In genomic region chr7:41763626-41764025, GRCh38 we compare ENCODE assay signal across 28 cellular contexts.
"Had no signal": no experiment of that assay in that cellular context is flagged by ENCODE, and none has a peak within 500 bp of the region (broad histone marks: within the 10 kb centered on the region; RNA-seq: fewer than 3 reads in every experiment).

No MANE protein-coding gene starts in this region.

- H3K27ac Mint-ChIP-seq: activated CD4-positive, alpha-beta memory T cell treated with anti-CD3 and anti-CD28 coated beads, Interleukin-2, amount 10 ng/mL, durations not matched to agents 7 days and 5 days; activated CD4-positive, alpha-beta T cell treated with anti-CD3 and anti-CD28 coated beads, Interleukin-2, amount 10 ng/mL, durations not matched to agents 7 days and 5 days; activated naive CD8-positive, alpha-beta T cell; activated T-cell treated with anti-CD3 and anti-CD28 coated beads, Interleukin-2, amount 50 U/mL, for 24 hours; activated T-cell treated with anti-CD3 and anti-CD28 coated beads, Interleukin-2, amount 50 U/mL, for 72 hours; dendritic cell treated with granulocyte-macrophage colony-stimulating factor and Interleukin-4, amounts not matched to agents 40 ng/mL and 50 ng/mL, for 4 days; endodermal cell; WTC11 had no signal

- H3K4me3 Mint-ChIP-seq: activated CD4-positive, alpha-beta memory T cell treated with anti-CD3 and anti-CD28 coated beads, Interleukin-2, amount 10 ng/mL, durations not matched to agents 7 days and 5 days; activated CD4-positive, alpha-beta T cell treated with anti-CD3 and anti-CD28 coated beads, Interleukin-2, amount 10 ng/mL, durations not matched to agents 7 days and 5 days; activated naive CD8-positive, alpha-beta T cell; activated T-cell treated with anti-CD3 and anti-CD28 coated beads, Interleukin-2, amount 50 U/mL, for 24 hours; activated T-cell treated with anti-CD3 and anti-CD28 coated beads, Interleukin-2, amount 50 U/mL, for 72 hours; central memory CD8-positive, alpha-beta T cell; dendritic cell treated with granulocyte-macrophage colony-stimulating factor and Interleukin-4, amounts not matched to agents 40 ng/mL and 50 ng/mL, for 4 days; endodermal cell; WTC11 had no signal

- H3K36me3 ChIP-seq: brain microvascular endothelial cell had no signal

- H3K27me3 ChIP-seq: brain microvascular endothelial cell had no signal

- H3K27ac ChIP-seq: brain microvascular endothelial cell, coronary artery, dorsolateral prefrontal cortex, VCaP had no signal

- ATAC-seq: activated T-cell treated with anti-CD3 and anti-CD28 coated beads, Interleukin-2, amount 50 U/mL, for 72 hours; esophagus mucosa; WTC11 had no signal

- H3K36me3 Mint-ChIP-seq: activated naive CD8-positive, alpha-beta T cell had no signal

- DNase-seq: activated CD4-positive, alpha-beta memory T cell treated with anti-CD3 and anti-CD28 coated beads, Interleukin-2, amount 10 ng/mL, durations not matched to agents 7 days and 5 days; activated CD4-positive, alpha-beta T cell treated with anti-CD3 and anti-CD28 coated beads for 1 hour; activated CD4-positive, alpha-beta T cell treated with anti-CD3 and anti-CD28 coated beads for 4 hours; activated CD4-positive, alpha-beta T cell treated with anti-CD3 and anti-CD28 coated beads, Interleukin-2, amount 10 ng/mL, durations not matched to agents 7 days and 5 days; activated CD4-positive, alpha-beta T cell treated with anti-CD3 and anti-CD28 coated beads, Interleukin-2, amount 50 U/mL, for 4 hours; activated CD8-positive, alpha-beta memory T cell treated with anti-CD3 and anti-CD28 coated beads, Interleukin-2, amount 50 U/mL, for 48 hours; activated gamma-delta T cell treated with Interleukin-2 at 50 U/mL for 16 hours; activated naive CD4-positive, alpha-beta T cell treated with anti-CD3 and anti-CD28 coated beads, Interleukin-2, amount 50 U/mL, for 16 hours; activated naive CD4-positive, alpha-beta T cell treated with Interleukin-2 at 50 U/mL for 16 hours; activated T-cell treated with anti-CD3 and anti-CD28 coated beads for 4 hours; activated T-cell treated with anti-CD3 and anti-CD28 coated beads, Interleukin-2, amount 50 U/mL, for 24 hours; activated T-cell treated with anti-CD3 and anti-CD28 coated beads, Interleukin-2, amount 50 U/mL, for 72 hours; amniotic stem cell; aorta; brain microvascular endothelial cell; dorsolateral prefrontal cortex; effector memory CD4-positive, alpha-beta T cell; endodermal cell; foreskin fibroblast; head of caudate nucleus; T-helper 2 cell had no signal

- H3K27me3 Mint-ChIP-seq: activated CD4-positive, alpha-beta memory T cell treated with anti-CD3 and anti-CD28 coated beads, Interleukin-2, amount 10 ng/mL, durations not matched to agents 7 days and 5 days; activated naive CD8-positive, alpha-beta T cell; central memory CD8-positive, alpha-beta T cell; dendritic cell treated with granulocyte-macrophage colony-stimulating factor and Interleukin-4, amounts not matched to agents 40 ng/mL and 50 ng/mL, for 4 days had no signal

- H3K4me1 Mint-ChIP-seq: activated CD4-positive, alpha-beta memory T cell treated with anti-CD3 and anti-CD28 coated beads, Interleukin-2, amount 10 ng/mL, durations not matched to agents 7 days and 5 days; activated CD4-positive, alpha-beta T cell treated with anti-CD3 and anti-CD28 coated beads, Interleukin-2, amount 10 ng/mL, durations not matched to agents 7 days and 5 days; central memory CD8-positive, alpha-beta T cell; endodermal cell had no signal

- H3K4me3 ChIP-seq: coronary artery, dorsolateral prefrontal cortex had no signal
